Comparison of ENCODE assay signal across 3 cellular contexts in genomic region chr5:90504743-90505142, GRCh38.
TF ChIP-seq lines count a peak whose summit lies in the region.

No MANE protein-coding gene starts in this region.

TF ChIP-seq in SK-N-SH, 30 proteins besides CTCF, POLR2A, EP300 and RAD21:
- TF ChIP-seq GABPA (IDR thresholded peaks at IDR 0.05; ENCODE audit: low read depth) (no peak), FOSL2 (IDR thresholded peaks at IDR 0.05; ENCODE audit: borderline replicate concordance, low read depth) (peak; percentile 20; the same call in 1 of the 2 replicates), JUND (IDR thresholded peaks at IDR 0.05) (peak; percentile 39), PBX3 (IDR thresholded peaks at IDR 0.05) (peak; percentile 69)
TF ChIP-seq in SK-N-SH: peak in this region for 3.

TF ChIP-seq in SK-N-SH treated with all-trans-retinoic acid at 6 μM for 48 hours, 23 proteins besides CTCF, POLR2A, EP300 and RAD21:
- no peak for TF ChIP-seq ARNTL (CRISPR knock-in tag; IDR thresholded peaks at IDR 0.05; ENCODE audit: borderline replicate concordance, low read depth)
- TF ChIP-seq CREB5 (CRISPR knock-in tag; IDR thresholded peaks at IDR 0.05; ENCODE audit: low read depth), result no peak
- TF ChIP-seq RARB (CRISPR knock-in tag; IDR thresholded peaks at IDR 0.05), result no peak
- no peak for TF ChIP-seq TSHZ2 (CRISPR knock-in tag; IDR thresholded peaks at IDR 0.05)
- TF ChIP-seq ZFP3 (CRISPR knock-in tag; IDR thresholded peaks at IDR 0.05), result no peak
- no peak for TF ChIP-seq SNAI2 (CRISPR knock-in tag; IDR thresholded peaks at IDR 0.05)
- TF ChIP-seq OSR1 (CRISPR knock-in tag; IDR thresholded peaks at IDR 0.05), result no peak
- no peak for TF ChIP-seq PPARA (CRISPR knock-in tag; IDR thresholded peaks at IDR 0.05; ENCODE audit: borderline replicate concordance)
- TF ChIP-seq BACH2 (CRISPR knock-in tag; IDR thresholded peaks at IDR 0.05; ENCODE audit: borderline replicate concordance), result no peak
- no peak for TF ChIP-seq TCF4 (CRISPR knock-in tag; IDR thresholded peaks at IDR 0.05; ENCODE audit: borderline replicate concordance)
- no peak for TF ChIP-seq ESRRG (CRISPR knock-in tag; IDR thresholded peaks at IDR 0.05)
- TF ChIP-seq CSDC2 (CRISPR knock-in tag; IDR thresholded peaks at IDR 0.05), result no peak
- no peak for TF ChIP-seq ZC3H10 (CRISPR knock-in tag; IDR thresholded peaks at IDR 0.05)
- TF ChIP-seq PATZ1 (CRISPR knock-in tag; IDR thresholded peaks at IDR 0.05; ENCODE audit: borderline replicate concordance), result no peak
- TF ChIP-seq POU6F1 (CRISPR knock-in tag; IDR thresholded peaks at IDR 0.05; ENCODE audit: borderline replicate concordance, low read depth), result no peak

TF ChIP-seq in K562, 482 proteins besides CTCF, POLR2A, EP300 and RAD21:
- peak; percentile 31 for TF ChIP-seq MEIS2 (IDR thresholded peaks at IDR 0.05; ENCODE audit: partially characterized antibody)
- no peak for TF ChIP-seq FIP1L1 (IDR thresholded peaks at IDR 0.05; ENCODE audit: low read depth, low read length, poor library complexity, severe bottlenecking)
